ENCODE assay signal across 30 cellular contexts in genomic region chr5:81283976-81284375, GRCh38. TPM values are rescaled to one million over a fixed set of nuclear protein-coding genes. Genes with fewer than 3 reads are reported as not detected.
"Had no signal": no experiment of that assay in that cellular context is flagged by ENCODE, and none has a peak within 500 bp of the region (broad histone marks: within the 10 kb centered on the region; RNA-seq: fewer than 3 reads in every experiment).

No MANE protein-coding gene starts in this region.

- H3K27ac ChIP-seq: brain microvascular endothelial cell, epithelial cell of prostate, esophagus squamous epithelium, gastroesophageal sphincter had no signal

- H3K27me3 ChIP-seq: brain microvascular endothelial cell, esophagus squamous epithelium, gastroesophageal sphincter had no signal

- FAIRE-seq: astrocyte, bronchial epithelial cell, colon had no signal

- ATAC-seq: effector memory CD8-positive, alpha-beta T cell; gastroesophageal sphincter had no signal

- H3K4me3 ChIP-seq: esophagus squamous epithelium, gastroesophageal sphincter had no signal

- H3K9me3 ChIP-seq: esophagus squamous epithelium, gastroesophageal sphincter had no signal

- DNase-seq: activated CD4-positive, alpha-beta T cell treated with anti-CD3 and anti-CD28 coated beads for 4 hours; activated CD4-positive, alpha-beta T cell treated with anti-CD3 and anti-CD28 coated beads, Interleukin-2, amount 10 ng/mL, durations not matched to agents 7 days and 5 days; activated CD4-positive, alpha-beta T cell treated with anti-CD3 and anti-CD28 coated beads, Interleukin-2, amount 50 U/mL, for 4 hours; activated CD4-positive, CD25-positive, alpha-beta regulatory T cell; activated CD4-positive, CD25-positive, alpha-beta regulatory T cell treated with anti-CD3 and anti-CD28 coated beads, Interleukin-2, amount 50 U/mL, for 72 hours; activated CD8-positive, alpha-beta memory T cell treated with anti-CD3 and anti-CD28 coated beads for 24 hours; activated CD8-positive, alpha-beta T cell treated with anti-CD3 and anti-CD28 coated beads for 36 hours; activated effector memory CD4-positive, alpha-beta T cell treated with anti-CD3 and anti-CD28 coated beads, Interleukin-2, amount 50 U/mL, for 16 hours; activated naive CD4-positive, alpha-beta T cell treated with anti-CD3 and anti-CD28 coated beads for 36 hours; activated naive CD8-positive, alpha-beta T cell treated with anti-CD3 and anti-CD28 coated beads, Interleukin-2, amount 10 ng/mL, durations not matched to agents 7 days and 5 days; activated T-cell treated with anti-CD3 and anti-CD28 coated beads, Interleukin-2, amount 50 U/mL, for 1 hour; activated T-cell treated with anti-CD3 and anti-CD28 coated beads, Interleukin-2, amount 50 U/mL, for 48 hours; amniotic stem cell; anterior cingulate cortex; brain microvascular endothelial cell; cortex of kidney; dermis blood vessel endothelial cell; effector CD4-positive, alpha-beta T cell; effector memory CD8-positive, alpha-beta T cell; esophagus squamous epithelium; foreskin melanocyte; T-helper 2 cell had no signal

- H3K36me3 ChIP-seq: brain microvascular endothelial cell, esophagus squamous epithelium, gastroesophageal sphincter had no signal

RNA-seq across cellular contexts. Expression of gene CKMT2, which starts 50.9 kb away (rescaled TPM):
- total RNA-seq: activated CD4-positive, alpha-beta T cell treated with anti-CD3 and anti-CD28 coated beads, Interleukin-2, amount 10 ng/mL, durations not matched to agents 7 days and 5 days; activated CD8-positive, alpha-beta T cell treated with anti-CD3 and anti-CD28 coated beads for 36 hours; activated naive CD4-positive, alpha-beta T cell treated with anti-CD3 and anti-CD28 coated beads for 36 hours; activated naive CD8-positive, alpha-beta T cell treated with anti-CD3 and anti-CD28 coated beads, Interleukin-2, amount 10 ng/mL, durations not matched to agents 7 days and 5 days; activated T-helper 1 cell treated with anti-CD3 and anti-CD28 coated beads, Interleukin-12 subunit alpha, Interleukin-12 subunit beta, Interleukin-2, Interleukin-4 antibody, amounts not matched to agents 30 ng/mL and 10 ng/mL and 1 ng/mL, durations not matched to agents 14 hours and 24 hours and 36 hours; activated T-helper 2 cell treated with anti-CD3 and anti-CD28 coated beads, Interferon-gamma antibody, Interleukin-2, Interleukin-4, amounts not matched to agents 10 μg/mL and 5 μg/mL and 100 μg/mL, durations not matched to agents 14 hours and 24 hours and 36 hours; bronchial epithelial cell; glomerular endothelial cell had no signal
